In genomic region chr18:59606193-59607175, GRCh38 we compare ENCODE assay signal across 1 cellular context.
TF ChIP-seq lines count a peak whose summit lies in the region.

No MANE protein-coding gene starts in this region.

TF ChIP-seq in HEK293, 187 proteins besides CTCF, POLR2A, EP300 and RAD21 (continued from another document and continues in another):
- TF ChIP-seq ZNF148 (tag by site-specific recombination; IDR thresholded peaks at IDR 0.05; ENCODE audit: borderline replicate concordance) (no peak), ZNF146 (tag by site-specific recombination; IDR thresholded peaks at IDR 0.05) (no peak), ZNF629 (tag by site-specific recombination; IDR thresholded peaks at IDR 0.05) (peak; percentile 59), ZNF677 (tag by site-specific recombination; IDR thresholded peaks at IDR 0.05) (no peak), KLF7 (tag by site-specific recombination; IDR thresholded peaks at IDR 0.05; ENCODE audit: borderline replicate concordance) (peak; percentile 35; the same call in 1 of the 2 replicates), GLI2 (tag by site-specific recombination; IDR thresholded peaks at IDR 0.05; ENCODE audit: borderline replicate concordance, low read depth) (peak; percentile 55; the same call in 1 of the 2 replicates), ZNF248 (tag by site-specific recombination; IDR thresholded peaks at IDR 0.05) (no peak), ZNF843 (tag by site-specific recombination; IDR thresholded peaks at IDR 0.05) (peak; percentile 91), ZNF529 (tag by site-specific recombination; IDR thresholded peaks at IDR 0.05; ENCODE audit: insufficient replicate concordance) (no peak), ATF2 (tag by site-specific recombination; IDR thresholded peaks at IDR 0.05; ENCODE audit: low read depth) (no peak), ZNF560 (tag by site-specific recombination; IDR thresholded peaks at IDR 0.05; ENCODE audit: borderline replicate concordance) (no peak), ZNF423 (tag by site-specific recombination; IDR thresholded peaks at IDR 0.05) (no peak), ZNF707 (tag by site-specific recombination; IDR thresholded peaks at IDR 0.05) (no peak), ZNF138 (tag by site-specific recombination; IDR thresholded peaks at IDR 0.05; ENCODE audit: borderline replicate concordance) (no peak), ZBTB49 (tag by site-specific recombination; IDR thresholded peaks at IDR 0.05; ENCODE audit: low read depth) (no peak), KLF1 (tag by site-specific recombination; IDR thresholded peaks at IDR 0.05) (no peak), ZBTB44 (tag by site-specific recombination; IDR thresholded peaks at IDR 0.05) (0 out of 2 replicates have a peak, but pooled peaks have one; percentile 31), ZNF514 (tag by site-specific recombination; IDR thresholded peaks at IDR 0.05) (no peak), ZNF449 (tag by site-specific recombination; IDR thresholded peaks at IDR 0.05) (no peak), TCF7L2 (IDR thresholded peaks at IDR 0.05; ENCODE audit: borderline replicate concordance, low read depth, low read length) (peak; percentile 57; the same call in 1 of the 2 replicates), ZEB2 (tag by site-specific recombination; IDR thresholded peaks at IDR 0.05) (0 out of 2 replicates have a peak, but pooled peaks have one; percentile 55), ZNF768 (tag by site-specific recombination; IDR thresholded peaks at IDR 0.05) (no peak), ZBTB7A (tag by site-specific recombination; IDR thresholded peaks at IDR 0.05; ENCODE audit: low read depth) (no peak), ZNF175 (tag by site-specific recombination; IDR thresholded peaks at IDR 0.05) (no peak), ZNF660 (tag by site-specific recombination; IDR thresholded peaks at IDR 0.05) (no peak), BCL11B (tag by site-specific recombination; IDR thresholded peaks at IDR 0.05; ENCODE audit: low read depth) (peak; percentile 44; the same call in 1 of the 2 replicates), ZNF623 (tag by site-specific recombination; IDR thresholded peaks at IDR 0.05) (no peak), ZNF626 (tag by site-specific recombination; IDR thresholded peaks at IDR 0.05) (no peak), SETDB1 (IDR thresholded peaks at IDR 0.05; ENCODE audit: insufficient read length, low read length) (no peak), ZNF311 (tag by site-specific recombination; IDR thresholded peaks at IDR 0.05; ENCODE audit: borderline replicate concordance) (no peak), ZNF202 (tag by site-specific recombination; IDR thresholded peaks at IDR 0.05; ENCODE audit: borderline replicate concordance) (no peak), ZNF596 (tag by site-specific recombination; IDR thresholded peaks at IDR 0.05) (no peak), ZNF223 (tag by site-specific recombination; IDR thresholded peaks at IDR 0.05) (no peak), ZNF426 (tag by site-specific recombination; IDR thresholded peaks at IDR 0.05) (no peak), ZNF19 (tag by site-specific recombination; IDR thresholded peaks at IDR 0.05; ENCODE audit: low read depth) (no peak), ELK4 (IDR thresholded peaks at IDR 0.05; ENCODE audit: borderline replicate concordance, low read depth, low read length) (no peak), ZNF621 (tag by site-specific recombination; IDR thresholded peaks at IDR 0.05) (no peak), ZNF433 (tag by site-specific recombination; IDR thresholded peaks at IDR 0.05; ENCODE audit: low read depth) (no peak), ZNF518A (tag by site-specific recombination; conservative IDR thresholded peaks at IDR 0.05; ENCODE audit: low read depth) (0 out of 2 replicates have a peak, but pooled peaks have one; percentile 41), ZNF654 (tag by site-specific recombination; IDR thresholded peaks at IDR 0.05; ENCODE audit: low read depth) (no peak), ZXDB (tag by site-specific recombination; IDR thresholded peaks at IDR 0.05) (peak; percentile 83), ZNF211 (tag by site-specific recombination; IDR thresholded peaks at IDR 0.05; ENCODE audit: low read depth) (no peak), IKZF3 (tag by site-specific recombination; IDR thresholded peaks at IDR 0.05) (peak; percentile 50; the same call in 1 of the 2 replicates), ZNF701 (tag by site-specific recombination; IDR thresholded peaks at IDR 0.05) (no peak), ZNF561 (tag by site-specific recombination; IDR thresholded peaks at IDR 0.05; ENCODE audit: borderline replicate concordance) (peak; percentile 80), FEZF1 (tag by site-specific recombination; IDR thresholded peaks at IDR 0.05) (peak; percentile 85), ZNF184 (tag by site-specific recombination; IDR thresholded peaks at IDR 0.05) (no peak), ZNF114 (tag by site-specific recombination; IDR thresholded peaks at IDR 0.05) (no peak), ZNF76 (tag by site-specific recombination; IDR thresholded peaks at IDR 0.05; ENCODE audit: borderline replicate concordance, low read depth) (no peak), ZFP69B (tag by site-specific recombination; IDR thresholded peaks at IDR 0.05) (0 out of 2 replicates have a peak, but pooled peaks have one; percentile 17), ZNF777 (tag by site-specific recombination; IDR thresholded peaks at IDR 0.05; ENCODE audit: borderline replicate concordance) (no peak), ZSCAN16 (tag by site-specific recombination; IDR thresholded peaks at IDR 0.05) (no peak), ZNF658 (tag by site-specific recombination; IDR thresholded peaks at IDR 0.05) (no peak), ZNF341 (tag by site-specific recombination; IDR thresholded peaks at IDR 0.05; ENCODE audit: low read depth) (no peak), KLF10 (tag by site-specific recombination; IDR thresholded peaks at IDR 0.05) (peak; percentile 57; the same call in 1 of the 2 replicates)
